In the genomic region with DNA sequence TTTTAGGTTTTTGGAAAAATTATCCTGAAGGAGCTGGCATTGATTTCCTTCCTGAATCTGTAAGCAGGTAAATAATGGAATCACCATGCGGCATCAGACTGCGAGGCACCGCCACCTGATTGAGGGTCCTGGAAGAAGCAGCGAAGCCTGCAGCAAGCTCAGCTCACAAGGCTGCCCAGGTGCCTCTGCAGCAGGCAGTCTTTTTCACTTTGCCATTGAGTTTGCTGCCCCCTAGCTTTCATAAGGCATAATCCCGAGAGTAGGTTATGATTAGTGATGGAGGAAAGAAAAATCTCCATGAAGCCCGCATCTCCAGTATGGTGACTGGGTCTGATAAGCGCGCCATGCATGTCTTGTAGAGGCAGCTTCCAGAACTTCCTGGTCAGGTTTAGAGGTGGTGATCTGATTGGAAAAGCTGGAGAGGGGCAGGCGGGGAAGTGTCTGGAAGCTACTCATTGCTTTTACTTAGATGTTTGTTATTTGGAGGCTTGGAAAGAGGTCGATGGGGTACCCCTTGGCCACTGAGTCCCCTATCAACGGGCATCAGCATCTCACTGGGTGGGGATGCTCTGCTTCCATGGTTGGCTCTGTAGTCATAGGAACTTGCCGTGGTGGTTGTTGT, we compare ENCODE assay signal across 8 cellular contexts. TPM values are rescaled to one million over a fixed set of nuclear protein-coding genes. Genes with fewer than 3 reads are reported as not detected.
A peak's percentile ranks its signal among the peaks of the same experiment; 100 is the strongest.
DNase-seq lines count a peak whose midpoint lies in the region; ATAC-seq and TF ChIP-seq lines count a peak whose summit lies in the region.

No MANE protein-coding gene starts in this region.

- no peak for TF ChIP-seq POLR2A in right lobe of liver (IDR thresholded peaks at IDR 0.05)

- ATAC-seq in GM18502 (IDR thresholded peaks at IDR 0.05; ENCODE audit: poor library complexity, unreplicated experiment) (peak; percentile 68), right lobe of liver (peak; percentile 48 to 66 (median 56)), thoracic aorta (ENCODE audit: insufficient number of reproducible peaks, low FRiP score, low read depth) (no peak)

- H3K27me3 ChIP-seq in colonic mucosa (no peaks in the 10 kb centered on the region), right lobe of liver (no peaks in the 10 kb centered on the region), thoracic aorta (replicated peaks; ENCODE audit: insufficient read depth) (no peaks in the 10 kb centered on the region)

- TF ChIP-seq CTCF in C4-2B (conservative IDR thresholded peaks at IDR 0.05), result peak; percentile 79
- peak; percentile 52 for TF ChIP-seq CTCF in colonic mucosa (IDR thresholded peaks at IDR 0.05)
- peak; percentile 71 to 74 (median 74) for TF ChIP-seq CTCF in right lobe of liver (IDR thresholded peaks at IDR 0.05)
- peak; percentile 66 for TF ChIP-seq CTCF in thoracic aorta (IDR thresholded peaks at IDR 0.05)

- DNase-seq in MV-4-11 (lab: John Stamatoyannopoulos, UW), result peak; percentile 26
- peak; percentile 27 for DNase-seq in SKM-1 (lab: John Stamatoyannopoulos, UW; ENCODE audit: unreplicated experiment)
- peak; percentile 65 for DNase-seq in colonic mucosa
- peak in 2 of 3 donors; percentile 37 to 61 for DNase-seq in right lobe of liver
- DNase-seq in thoracic aorta (ENCODE audit: low spot score), result no peak
- no peak for DNase-seq in epidermal melanocyte (ENCODE audit: insufficient read length, low spot score)

- intact Hi-C loops in colonic mucosa (cut with DNase I), result no loop called here
- intact Hi-C loops in right lobe of liver (cut with DNase I), result loop anchor here in 1 of 2 donors (10.0 kb wide), 1 partner anchor 311 kb away; no protein-coding TSS in a partner anchor

- no peaks in the 10 kb centered on the region for H3K4me1 ChIP-seq in colonic mucosa
- H3K4me1 ChIP-seq in right lobe of liver, result peaks cover 0 to 34% (median 15%) of the 10 kb centered on the region in 4 donors
- H3K4me1 ChIP-seq in thoracic aorta (ENCODE audit: control insufficient read depth in 1 of 2, low read depth in 2 of 2), result no peaks in the 10 kb centered on the region

- H3K27ac ChIP-seq in C4-2B, result no peak overlapping the region
- no peak overlapping the region for H3K27ac ChIP-seq in colonic mucosa
- H3K27ac ChIP-seq in right lobe of liver, result no peak overlapping the region
- no peak overlapping the region for H3K27ac ChIP-seq in thoracic aorta

- 66% methylated on average over 11 of the region's 12 CpGs for WGBS in right lobe of liver (ENCODE audit: insufficient coverage, low coverage, low lambda C conversion rate, missing lambda C conversion rate)

- H3K4me3 ChIP-seq in colonic mucosa (no peak overlapping the region), right lobe of liver (no peak overlapping the region), thoracic aorta (no peak overlapping the region)

- H3K9me3 ChIP-seq in colonic mucosa, result no peaks in the 10 kb centered on the region
- no peaks in the 10 kb centered on the region for H3K9me3 ChIP-seq in right lobe of liver
- no peaks in the 10 kb centered on the region for H3K9me3 ChIP-seq in thoracic aorta

- H3K36me3 ChIP-seq in colonic mucosa (no peaks in the 10 kb centered on the region), right lobe of liver (no peaks in the 10 kb centered on the region), thoracic aorta (no peaks in the 10 kb centered on the region)

- H3K9ac ChIP-seq in colonic mucosa (ENCODE audit: low read depth in 2 of 2, low read length in 2 of 2), result no peak overlapping the region

RNA-seq across cellular contexts. Expression of a gene that starts 26.7 kb away (rescaled TPM):
- 10 to 100 TPM in 1 of 2 donors, 1 to 10 TPM in 1; 8.7 to 10.4 TPM for total RNA-seq in colonic mucosa
- 10 to 100 TPM in 5 of 6 experiments, 1 to 10 TPM in 1; 5.8 to 21.6 (median 16.1) TPM for total RNA-seq in right lobe of liver
- total RNA-seq in thoracic aorta, result 1 to 10 TPM in 1 of 2 donors, under 1 TPM in 1; 0.27 to 2.3 TPM

Comparison
In these comparisons a context has a peak if more than half of its experiments do, and no peak if none do; other contexts are left out.
1. DNase-seq: peak in MV-4-11 (single experiment), SKM-1 (single experiment), colonic mucosa (single experiment) and right lobe of liver (2 of 3); none in thoracic aorta (single experiment) and epidermal melanocyte (single experiment).
2. Peak in every context shown above with its lines, with median percentiles within 50 percentile points of each other: CTCF ChIP-seq.